ENCODE assay signal across 8 cellular contexts in the genomic region with DNA sequence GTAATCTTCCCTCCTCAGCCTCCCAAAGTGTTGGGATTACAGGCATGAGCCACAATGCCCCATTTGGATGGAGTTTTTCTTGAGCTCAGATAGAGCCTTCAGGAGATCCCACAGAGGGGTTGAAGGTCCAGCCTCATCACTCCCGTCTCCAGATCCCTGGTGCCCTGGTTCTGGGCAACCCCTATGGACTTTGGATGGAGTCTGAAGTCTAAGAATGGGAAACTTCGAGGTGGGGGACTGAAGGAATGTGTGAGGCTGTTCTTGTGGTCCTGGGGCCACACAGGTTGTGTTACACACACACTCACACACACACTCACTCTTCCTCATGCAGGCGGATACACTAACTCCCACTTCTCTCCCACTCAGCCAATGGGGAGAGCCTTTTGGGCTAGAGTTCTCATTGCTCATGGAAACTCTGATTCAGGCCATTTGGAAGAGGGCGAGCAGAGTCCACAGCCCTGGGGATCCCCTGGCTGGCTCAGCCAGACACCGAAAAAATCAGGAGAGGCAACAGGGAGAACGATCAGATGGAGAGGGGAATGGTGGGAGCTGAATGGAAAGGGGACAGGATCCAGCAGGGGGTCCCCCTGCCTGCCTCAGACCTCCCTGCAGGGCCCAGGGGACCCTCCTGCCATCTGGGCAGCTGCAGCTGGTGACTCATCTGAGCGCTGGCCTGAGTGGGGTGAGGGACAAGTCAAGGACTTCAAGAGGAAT. TPM values are rescaled to one million over a fixed set of nuclear protein-coding genes. Genes with fewer than 3 reads are reported as not detected.
DNase-seq lines count a peak whose midpoint lies in the region; ATAC-seq, FAIRE-seq and TF ChIP-seq lines count a peak whose summit lies in the region.

No MANE protein-coding gene starts in this region.

- WGBS in esophagus, 2 donors, result 50 to 57% methylated on average over 7 of the region's 7 CpGs
- 55 to 60% methylated on average over 7 of the region's 7 CpGs for WGBS in testis, 2 donors

- peaks cover 54% of the 10 kb centered on the region for H3K79me2 ChIP-seq in ACC112 (ENCODE audit: control insufficient read depth, insufficient read depth, low read length, unreplicated experiment)

- H3K4me3 Mint-ChIP-seq in nephron, result peak overlapping the region; percentile 12 to 43 (median 35)

- peaks cover 40% of the 10 kb centered on the region for H3K36me3 Mint-ChIP-seq in nephron (ENCODE audit: low read depth)

- H3K27ac ChIP-seq in ACC112 (ENCODE audit: low read depth, low read length) (peak overlapping the region; percentile 90), esophagus (ENCODE audit: low read depth in 2 of 2, low read length in 1 of 2) (peak overlapping the region; percentile 51 to 59), testis (peak overlapping the region in 1 of 2 donors; percentile 83)

- intact Hi-C loops in testis (cut with DNase I; ENCODE audit: low total_unique reads), result no loop called here

- peaks cover 74% of the 10 kb centered on the region for H3K4me1 Mint-ChIP-seq in nephron

- FAIRE-seq in HTR-8/SVneo (lab: Jason Lieb, UNC), result peak; percentile 20

- H3K27me3 Mint-ChIP-seq in nephron (ENCODE audit: low read depth), result peaks cover 4% of the 10 kb centered on the region

- H3K9me3 Mint-ChIP-seq in nephron, result no peaks in the 10 kb centered on the region

- no peak for TF ChIP-seq POLR2A in testis (IDR thresholded peaks at IDR 0.05)

- H3K4me1 ChIP-seq in ACC112 (ENCODE audit: control insufficient read depth, insufficient read depth, low read length, unreplicated experiment) (peaks cover 92% of the 10 kb centered on the region), esophagus (ENCODE audit: control insufficient read depth in 2 of 2, insufficient read depth in 2 of 2, low read length in 1 of 2) (peaks cover 2 to 24% of the 10 kb centered on the region in 2 donors), testis (peaks cover 50% of the 10 kb centered on the region)

- H3K9me3 ChIP-seq in esophagus (ENCODE audit: control insufficient read depth in 2 of 2, insufficient read depth in 1 of 2, low read depth in 1 of 2, low read length in 1 of 2) (no peaks in the 10 kb centered on the region), testis (no peaks in the 10 kb centered on the region)

- H3K27me3 ChIP-seq in ACC112 (ENCODE audit: insufficient read depth, low read length) (no peaks in the 10 kb centered on the region), esophagus (ENCODE audit: control insufficient read depth in 1 of 2, insufficient read depth in 2 of 2, low read length in 2 of 2) (no peaks in the 10 kb centered on the region), testis (no peaks in the 10 kb centered on the region)

- H3K36me3 ChIP-seq in ACC112 (ENCODE audit: insufficient read depth, low read length) (peaks cover 48% of the 10 kb centered on the region), esophagus (ENCODE audit: control insufficient read depth in 2 of 2, insufficient read depth in 2 of 2, low read length in 1 of 2) (peaks cover 0 to 27% of the 10 kb centered on the region in 2 donors), testis (ENCODE audit: low read depth, missing control alignments) (no peaks in the 10 kb centered on the region)

- peak overlapping the region; percentile 78 to 98 (median 84) for H3K27ac Mint-ChIP-seq in nephron

- H2AFZ ChIP-seq in ACC112 (ENCODE audit: low read length, unreplicated experiment), result no peak overlapping the region

- ATAC-seq in activated CD4-positive, CD25-positive, alpha-beta regulatory T cell treated with anti-CD3 and anti-CD28 coated beads, Interleukin-2, amount 50 U/mL, for 24 hours, result no peak
- no peak for ATAC-seq in HG03571 (IDR thresholded peaks at IDR 0.05; ENCODE audit: unreplicated experiment)

- H3K4me3 ChIP-seq in ACC112 (ENCODE audit: low read depth, low read length), result peak overlapping the region; percentile 29; the same call in 1 of the 2 replicates
- H3K4me3 ChIP-seq in esophagus (ENCODE audit: low read depth in 1 of 2, low read length in 2 of 2), result no peak overlapping the region
- H3K4me3 ChIP-seq in testis, result no peak overlapping the region

- no peak for TF ChIP-seq CTCF in nephron (IDR thresholded peaks at IDR 0.05; ENCODE audit: unreplicated experiment in 3 of 3)
- no peak for TF ChIP-seq CTCF in testis (IDR thresholded peaks at IDR 0.05)

- no peak for DNase-seq in HTR-8/SVneo (ENCODE audit: insufficient read length, low spot score)
- DNase-seq in testis, result no peak
- no peak for DNase-seq in NCI-H2081 treated with DMSO at 0.1 percent for 48 hours (lab: John Stamatoyannopoulos, UW)

RNA-seq across cellular contexts. Expression of a gene that starts 9.0 kb away (rescaled TPM):
- polyA plus RNA-seq in esophagus (10 to 100 TPM; 34.1 to 80.6 TPM), testis (ENCODE audit: insufficient read depth, low read depth, low replicate concordance) (317 TPM)
- total RNA-seq in testis, result 10 to 100 TPM; 67.9 to 76.7 TPM

RNA-seq across cellular contexts. Expression of a gene that starts 34.5 kb away (rescaled TPM):
- polyA plus RNA-seq in esophagus (10 to 100 TPM; 18.0 to 56.0 TPM), testis (ENCODE audit: insufficient read depth, low read depth, low replicate concordance) (75.3 TPM)
- total RNA-seq in testis, result 10 to 100 TPM; 65.0 to 94.9 TPM

RNA-seq across cellular contexts. Expression of a gene that starts 49.2 kb away (rescaled TPM):
- polyA plus RNA-seq in esophagus (10 to 100 TPM; 25.4 to 74.8 TPM), testis (ENCODE audit: insufficient read depth, low read depth, low replicate concordance) (0.09 TPM)
- total RNA-seq in testis, result under 1 TPM; 0.12 to 0.16 TPM

Comparison
In these comparisons a context has a peak if more than half of its experiments do, and no peak if none do; other contexts are left out.
1. RNA of a gene that starts 49.2 kb away (polyA plus RNA-seq): 25.4 to 74.8 TPM in esophagus; 0.09 TPM in testis (single experiment); every median in the first group is over 10 times any median in the second.